In genomic region chr9:130045657-130046450, GRCh38 we compare ENCODE assay signal across 12 cellular contexts. TPM values are rescaled to one million over a fixed set of nuclear protein-coding genes. Genes with fewer than 3 reads are reported as not detected.
DNase-seq lines count a peak whose midpoint lies in the region; ATAC-seq, FAIRE-seq and TF ChIP-seq lines count a peak whose summit lies in the region.
"Had no signal": no experiment of that assay in that cellular context is flagged by ENCODE, and none has a peak within 500 bp of the region (broad histone marks: within the 10 kb centered on the region; RNA-seq: fewer than 3 reads in every experiment).

No MANE protein-coding gene starts in this region.

- no peaks in the 10 kb centered on the region for H3K27me3 ChIP-seq in upper lobe of left lung
- H3K27me3 ChIP-seq: cardiac muscle cell had no signal

- TF ChIP-seq EP300 in upper lobe of left lung (IDR thresholded peaks at IDR 0.05) = no peak

- 56 to 76% methylated on average over 4 of the region's 4 CpGs for WGBS in upper lobe of left lung, 2 donors

- no peak for FAIRE-seq in kidney (lab: Jason Lieb, UNC)
- FAIRE-seq: frontal cortex had no signal

- CTCF ChIA-PET in T-cell (lab: Charles Lee) = interaction anchor here in 1 of 2 donors (0.5 to 1.3 kb wide), 6 partner anchors 12 to 810 kb away, joined by 3 to 5 read pairs (median 3); no protein-coding TSS in a partner anchor

- no peaks in the 10 kb centered on the region for H3K36me3 Mint-ChIP-seq in activated naive CD4-positive, alpha-beta T cell treated with anti-CD3 and anti-CD28 coated beads, Interleukin-2, amount 50 U/mL, for 24 hours
- no peaks in the 10 kb centered on the region for H3K36me3 Mint-ChIP-seq in T-cell
- H3K36me3 Mint-ChIP-seq: mesothelial cell of epicardium had no signal

- H3K9me3 ChIP-seq in upper lobe of left lung (no peaks in the 10 kb centered on the region), kidney (ENCODE audit: control insufficient read depth in 1 of 2, low read length in 2 of 2) (no peaks in the 10 kb centered on the region)

- no peaks in the 10 kb centered on the region for H3K9me3 Mint-ChIP-seq in activated naive CD4-positive, alpha-beta T cell treated with anti-CD3 and anti-CD28 coated beads, Interleukin-2, amount 50 U/mL, for 24 hours
- no peaks in the 10 kb centered on the region for H3K9me3 Mint-ChIP-seq in T-cell
- H3K9me3 Mint-ChIP-seq: mesothelial cell of epicardium had no signal

- H3K27me3 Mint-ChIP-seq in activated naive CD4-positive, alpha-beta T cell treated with anti-CD3 and anti-CD28 coated beads, Interleukin-2, amount 50 U/mL, for 24 hours = no peaks in the 10 kb centered on the region
- H3K27me3 Mint-ChIP-seq in T-cell = no peaks in the 10 kb centered on the region

- H3K27ac ChIP-seq in upper lobe of left lung (peak overlapping the region; percentile 85 to 96 (median 94)), kidney (ENCODE audit: low read depth in 2 of 2, low read length in 2 of 2) (no peak overlapping the region)
- H3K27ac ChIP-seq: cardiac muscle cell had no signal

- TF ChIP-seq CTCF in upper lobe of left lung (IDR thresholded peaks at IDR 0.05) (no peak), kidney (IDR thresholded peaks at IDR 0.05; ENCODE audit: borderline replicate concordance, extremely low read depth, insufficient read depth) (no peak)

- H3K4me1 Mint-ChIP-seq in activated naive CD4-positive, alpha-beta T cell treated with anti-CD3 and anti-CD28 coated beads, Interleukin-2, amount 50 U/mL, for 24 hours = peaks cover 46% of the 10 kb centered on the region
- peaks cover 38 to 50% (median 41%) of the 10 kb centered on the region in 3 donors for H3K4me1 Mint-ChIP-seq in T-cell

- H3K27ac Mint-ChIP-seq in activated naive CD4-positive, alpha-beta T cell treated with anti-CD3 and anti-CD28 coated beads, Interleukin-2, amount 50 U/mL, for 24 hours = peak overlapping the region; percentile 79
- H3K27ac Mint-ChIP-seq in T-cell = peak overlapping the region; percentile 88 to 97

- intact Hi-C loops in kidney (cut with DNase I) = no loop called here

- no peak for DNase-seq in activated naive CD4-positive, alpha-beta T cell (lab: John Stamatoyannopoulos, UW)
- DNase-seq in T-cell = no peak
- peak; percentile 10 for DNase-seq in left lobe of liver (ENCODE audit: low spot score)
- DNase-seq in upper lobe of left lung = no peak
- no peak for DNase-seq in NCI-H2171 treated with DMSO at 0.1 percent for 48 hours (lab: John Stamatoyannopoulos, UW)
- no peak for DNase-seq in kidney
- no peak for DNase-seq in NCI-H1694 (lab: John Stamatoyannopoulos, UW)
- DNase-seq: NCI-H2081 had no signal

- H3K4me3 ChIP-seq in upper lobe of left lung = peak overlapping the region in 1 of 4 donors; percentile 11
- H3K4me3 ChIP-seq in kidney (ENCODE audit: low read length in 2 of 2) = no peak overlapping the region
- H3K4me3 ChIP-seq: cardiac muscle cell had no signal

- POLR2A ChIA-PET in T-cell (lab: Charles Lee) = interaction anchor here (0.6 to 0.7 kb wide), 3 partner anchors 88 to 155 kb away, joined by 4 to 9 read pairs (median 6); no protein-coding TSS in a partner anchor

- TF ChIP-seq POLR2A in upper lobe of left lung (IDR thresholded peaks at IDR 0.05) = no peak

- no peak overlapping the region for H3K9ac ChIP-seq in kidney (ENCODE audit: low read length in 2 of 2)

- ATAC-seq in T-cell (replicated peaks in 1 of 4) = no peak
- ATAC-seq in left lobe of liver = no peak
- ATAC-seq in upper lobe of left lung (ENCODE audit: low FRiP score in 2 of 2) = no peak

- H3K4me1 ChIP-seq in upper lobe of left lung = peaks cover 18 to 43% (median 21%) of the 10 kb centered on the region in 4 donors
- peaks cover 0 to 6% of the 10 kb centered on the region in 2 donors for H3K4me1 ChIP-seq in kidney (ENCODE audit: control insufficient read depth in 1 of 2, insufficient read depth in 1 of 2, low read depth in 1 of 2, low read length in 2 of 2)

- no peak overlapping the region for H3K4me3 Mint-ChIP-seq in activated naive CD4-positive, alpha-beta T cell treated with anti-CD3 and anti-CD28 coated beads, Interleukin-2, amount 50 U/mL, for 24 hours
- peak overlapping the region in 2 of 3 donors; percentile 89 to 99 for H3K4me3 Mint-ChIP-seq in T-cell

- no peaks in the 10 kb centered on the region for H3K36me3 ChIP-seq in upper lobe of left lung
- H3K36me3 ChIP-seq in kidney (ENCODE audit: control insufficient read depth in 1 of 2, insufficient read depth in 2 of 2, low read length in 2 of 2) = no peaks in the 10 kb centered on the region
- H3K36me3 ChIP-seq: cardiac muscle cell had no signal

RNA-seq across cellular contexts. Expression of gene FNBP1, which starts 2.9 kb away (rescaled TPM):
- total RNA-seq in T-cell = 100 to 1,000 TPM; 166 to 211 (median 182) TPM
- total RNA-seq in left lobe of liver = 12.7 TPM
- 10 to 100 TPM; 34.8 to 85.4 (median 51.6) TPM for total RNA-seq in upper lobe of left lung
- total RNA-seq in kidney = 51.7 TPM
- 9.7 TPM for polyA plus RNA-seq in kidney (ENCODE audit: insufficient read depth, low read depth, low replicate concordance)

RNA-seq across cellular contexts. Expression of gene GPR107, which starts 7.9 kb away (rescaled TPM):
- total RNA-seq in T-cell = 10 to 100 TPM; 21.3 to 29.1 (median 22.1) TPM
- 14.1 TPM for total RNA-seq in left lobe of liver
- total RNA-seq in upper lobe of left lung = 10 to 100 TPM; 26.5 to 44.4 (median 35.3) TPM
- total RNA-seq in kidney = 45.6 TPM
- 18.0 TPM for polyA plus RNA-seq in kidney (ENCODE audit: insufficient read depth, low read depth, low replicate concordance)

Comparison
In these comparisons a context has a peak if more than half of its experiments do, and no peak if none do; other contexts are left out.
1. H3K27ac ChIP-seq: peak in upper lobe of left lung (4 of 4); none in kidney (0 of 2).